Comparison of ENCODE assay signal across 24 cellular contexts in genomic region chr17:21217346-21217745, GRCh38.
"Had no signal": no experiment of that assay in that cellular context is flagged by ENCODE, and none has a peak within 500 bp of the region (broad histone marks: within the 10 kb centered on the region; RNA-seq: fewer than 3 reads in every experiment).

No MANE protein-coding gene starts in this region.

- H3K27me3 Mint-ChIP-seq: activated CD4-positive, alpha-beta memory T cell treated with anti-CD3 and anti-CD28 coated beads for 36 hours; activated CD4-positive, alpha-beta T cell treated with anti-CD3 and anti-CD28 coated beads, Interleukin-2, amount 10 ng/mL, durations not matched to agents 24 days and 14 days; activated naive CD8-positive, alpha-beta T cell treated with anti-CD3 and anti-CD28 coated beads, Interleukin-2, amount 10 ng/mL, durations not matched to agents 7 days and 5 days; activated T-cell treated with anti-CD3 and anti-CD28 coated beads, Interleukin-2, amount 50 U/mL, for 24 hours; activated T-helper 17 cell treated with anti-CD3 and anti-CD28 coated beads, Interleukin-2, amount 50 U/mL, for 72 hours; naive B cell; T-cell had no signal

- H3K4me3 Mint-ChIP-seq: activated CD4-positive, alpha-beta memory T cell treated with anti-CD3 and anti-CD28 coated beads for 36 hours; activated T-cell treated with anti-CD3 and anti-CD28 coated beads, Interleukin-2, amount 50 U/mL, for 24 hours; activated T-helper 17 cell treated with anti-CD3 and anti-CD28 coated beads, Interleukin-2, amount 50 U/mL, for 72 hours had no signal

- H3K27ac Mint-ChIP-seq: activated CD4-positive, alpha-beta memory T cell treated with anti-CD3 and anti-CD28 coated beads for 36 hours; activated naive CD8-positive, alpha-beta T cell treated with anti-CD3 and anti-CD28 coated beads, Interleukin-2, amount 10 ng/mL, durations not matched to agents 7 days and 5 days; activated T-helper 17 cell treated with anti-CD3 and anti-CD28 coated beads, Interleukin-2, amount 50 U/mL, for 72 hours; T-cell had no signal

- H3K27ac ChIP-seq: brain microvascular endothelial cell, heart left ventricle, parathyroid adenoma, testis, WERI-Rb-1 had no signal

- ATAC-seq: activated T-helper 17 cell treated with anti-CD3 and anti-CD28 coated beads, Interleukin-2, amount 50 U/mL, for 72 hours; esophagus mucosa; heart left ventricle; psoas muscle; T-cell had no signal

- H3K9me3 ChIP-seq: heart left ventricle, psoas muscle, testis, transverse colon had no signal

- DNase-seq: activated CD4-positive, alpha-beta T cell treated with anti-CD3 and anti-CD28 coated beads, Interleukin-2, amount 10 ng/mL, durations not matched to agents 24 days and 14 days; activated CD4-positive, CD25-positive, alpha-beta regulatory T cell treated with anti-CD3 and anti-CD28 coated beads, Interleukin-2, amount 50 U/mL, for 72 hours; activated CD8-positive, alpha-beta memory T cell treated with anti-CD3 and anti-CD28 coated beads, Interleukin-2, amount 50 U/mL, for 4 hours; activated gamma-delta T cell treated with Interleukin-2 at 50 U/mL for 16 hours; activated naive CD8-positive, alpha-beta T cell treated with anti-CD3 and anti-CD28 coated beads, Interleukin-2, amount 10 ng/mL, durations not matched to agents 7 days and 5 days; amniotic stem cell; brain microvascular endothelial cell; cortex of kidney; foreskin fibroblast; naive B cell; occipital lobe; psoas muscle; spleen; stimulated activated naive CD4-positive, alpha-beta T cell; T-cell; testis; transverse colon; WERI-Rb-1 had no signal

- H3K36me3 Mint-ChIP-seq: naive B cell had no signal

- H3K27me3 ChIP-seq: brain microvascular endothelial cell, heart left ventricle, spleen, testis, transverse colon had no signal

- H3K9me3 Mint-ChIP-seq: activated CD4-positive, alpha-beta T cell treated with anti-CD3 and anti-CD28 coated beads, Interleukin-2, amount 10 ng/mL, durations not matched to agents 24 days and 14 days; activated naive CD8-positive, alpha-beta T cell treated with anti-CD3 and anti-CD28 coated beads, Interleukin-2, amount 10 ng/mL, durations not matched to agents 7 days and 5 days; activated T-cell treated with anti-CD3 and anti-CD28 coated beads, Interleukin-2, amount 50 U/mL, for 24 hours; activated T-helper 17 cell treated with anti-CD3 and anti-CD28 coated beads, Interleukin-2, amount 50 U/mL, for 72 hours; naive B cell; T-cell had no signal
